In the genomic region with DNA sequence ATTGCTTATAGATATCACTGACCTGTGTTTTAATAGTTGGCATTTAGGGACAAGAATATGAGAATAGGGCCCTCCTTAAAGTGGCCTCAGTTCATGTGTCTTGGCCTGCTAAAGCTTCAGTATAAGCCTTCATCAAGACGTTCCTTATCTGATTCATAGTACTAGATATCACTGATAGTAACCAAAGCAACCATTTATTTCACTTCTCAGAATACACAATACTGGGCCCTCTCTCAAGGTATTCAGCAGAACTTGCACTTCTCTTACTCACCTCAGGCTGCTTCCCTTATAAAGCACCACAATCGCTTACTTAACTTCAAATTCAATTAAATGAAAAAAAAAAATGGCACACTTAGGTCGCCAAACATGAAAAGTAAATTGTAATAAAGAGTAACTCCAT, we compare ENCODE assay signal across 17 cellular contexts.
DNase-seq lines count a peak whose midpoint lies in the region; ATAC-seq and TF ChIP-seq lines count a peak whose summit lies in the region.
"Had no signal": no experiment of that assay in that cellular context is flagged by ENCODE, and none has a peak within 500 bp of the region (broad histone marks: within the 10 kb centered on the region; RNA-seq: fewer than 3 reads in every experiment).

No MANE protein-coding gene starts in this region.

- H3F3A ChIP-seq in MM.1S (ENCODE audit: insufficient read depth, low read length), result no peaks in the 10 kb centered on the region

- H3K4me3 ChIP-seq in MM.1S (ENCODE audit: low read length) (no peak overlapping the region), iPS-18a (ENCODE audit: low read length) (peak overlapping the region; percentile 13), right cardiac atrium (ENCODE audit: low read length) (no peak overlapping the region)
- H3K4me3 ChIP-seq: GM23248 had no signal

- H3K9ac ChIP-seq in MM.1S (ENCODE audit: low read length) (no peak overlapping the region), iPS-18a (ENCODE audit: low read length) (no peak overlapping the region)
- H3K9ac ChIP-seq: GM23248 had no signal

- no peak for DNase-seq in MM.1S
- DNase-seq in right cardiac atrium, result no peak
- DNase-seq in stimulated activated naive CD4-positive, alpha-beta T cell treated with Interleukin-2 at 50 U/mL for 16 hours (lab: John Stamatoyannopoulos, UW), result no peak
- no peak for DNase-seq in NCI-H1436 (lab: John Stamatoyannopoulos, UW)
- DNase-seq in omental fat pad (ENCODE audit: low spot score), result no peak
- DNase-seq: COR-L47, DMS79 treated with DMSO at 0.1 percent for 48 hours, GM23248, NCI-H1694 treated with DMSO at 0.1 percent for 48 hours, NCI-H2171 treated with DMSO at 0.1 percent for 48 hours, NCI-H510A, NCI-H82, SHP77 treated with DMSO at 0.1 percent for 48 hours, T-helper 17 cell had no signal

- H3K4me1 ChIP-seq in MM.1S (ENCODE audit: low read length) (peaks cover 16% of the 10 kb centered on the region), iPS-18a (ENCODE audit: control insufficient read depth, low read depth, low read length) (peaks cover 16% of the 10 kb centered on the region), right cardiac atrium (ENCODE audit: control insufficient read depth, insufficient read depth, low read length) (no peaks in the 10 kb centered on the region)

- H3K27ac ChIP-seq in MM.1S (ENCODE audit: low read length), result no peak overlapping the region; the same call in 1 of the 2 replicates
- no peak overlapping the region for H3K27ac ChIP-seq in iPS-18a (ENCODE audit: low read length)
- no peak overlapping the region for H3K27ac ChIP-seq in right cardiac atrium (ENCODE audit: low read length)
- H3K27ac ChIP-seq: GM23248 had no signal

- H3K27me3 ChIP-seq in MM.1S (replicated peaks; ENCODE audit: insufficient read depth, low read length) (no peaks in the 10 kb centered on the region), iPS-18a (ENCODE audit: control insufficient read depth, insufficient read depth, low read length) (no peaks in the 10 kb centered on the region), right cardiac atrium (ENCODE audit: control insufficient read depth, insufficient read depth) (no peaks in the 10 kb centered on the region)

- TF ChIP-seq CTCF in MM.1S (IDR thresholded peaks at IDR 0.05; ENCODE audit: low read length) (no peak), omental fat pad (IDR thresholded peaks at IDR 0.05) (no peak)

- 55% methylated on average over 3 of the region's 3 CpGs for WGBS in right cardiac atrium

- H3K9me3 ChIP-seq in MM.1S (replicated peaks; ENCODE audit: insufficient read depth, low read length) (no peaks in the 10 kb centered on the region), iPS-18a (ENCODE audit: control insufficient read depth, low read depth, low read length) (no peaks in the 10 kb centered on the region), right cardiac atrium (ENCODE audit: control insufficient read depth, low read length) (no peaks in the 10 kb centered on the region)

- no peak overlapping the region for H2AFZ ChIP-seq in MM.1S (ENCODE audit: low read length)
- H2AFZ ChIP-seq: GM23248 had no signal

- intact Hi-C loops in right cardiac atrium (cut with DNase I), result no loop called here

- ATAC-seq in GM18858 (IDR thresholded peaks at IDR 0.05; ENCODE audit: unreplicated experiment) (peak; percentile 34), HG02798 (IDR thresholded peaks at IDR 0.05; ENCODE audit: poor library complexity, unreplicated experiment) (peak; percentile 43), right cardiac atrium (no peak), omental fat pad (ENCODE audit: low FRiP score) (no peak)
- ATAC-seq: T-helper 17 cell had no signal

- no peaks in the 10 kb centered on the region for H3K79me2 ChIP-seq in MM.1S (ENCODE audit: low read length)

- H3K36me3 ChIP-seq in MM.1S (replicated peaks; ENCODE audit: insufficient read depth, low read length) (no peaks in the 10 kb centered on the region), iPS-18a (ENCODE audit: control insufficient read depth, low read depth, low read length) (no peaks in the 10 kb centered on the region)

- no peaks in the 10 kb centered on the region for H4K20me1 ChIP-seq in MM.1S (ENCODE audit: insufficient read depth, low read length)

- peak overlapping the region; percentile 26 for H3K4me2 ChIP-seq in MM.1S (ENCODE audit: low read depth, low read length)

- no peaks in the 10 kb centered on the region for H3K9me2 ChIP-seq in MM.1S (replicated peaks; ENCODE audit: insufficient read depth, low read length)

Comparison
In these comparisons a context has a peak if more than half of its experiments do, and no peak if none do; other contexts are left out.
1. ATAC-seq: peak in GM18858 (single experiment) and HG02798 (single experiment); none in right cardiac atrium (0 of 2) and omental fat pad (single experiment).